9 cellular contexts compared by ENCODE assay signal in the genomic region with DNA sequence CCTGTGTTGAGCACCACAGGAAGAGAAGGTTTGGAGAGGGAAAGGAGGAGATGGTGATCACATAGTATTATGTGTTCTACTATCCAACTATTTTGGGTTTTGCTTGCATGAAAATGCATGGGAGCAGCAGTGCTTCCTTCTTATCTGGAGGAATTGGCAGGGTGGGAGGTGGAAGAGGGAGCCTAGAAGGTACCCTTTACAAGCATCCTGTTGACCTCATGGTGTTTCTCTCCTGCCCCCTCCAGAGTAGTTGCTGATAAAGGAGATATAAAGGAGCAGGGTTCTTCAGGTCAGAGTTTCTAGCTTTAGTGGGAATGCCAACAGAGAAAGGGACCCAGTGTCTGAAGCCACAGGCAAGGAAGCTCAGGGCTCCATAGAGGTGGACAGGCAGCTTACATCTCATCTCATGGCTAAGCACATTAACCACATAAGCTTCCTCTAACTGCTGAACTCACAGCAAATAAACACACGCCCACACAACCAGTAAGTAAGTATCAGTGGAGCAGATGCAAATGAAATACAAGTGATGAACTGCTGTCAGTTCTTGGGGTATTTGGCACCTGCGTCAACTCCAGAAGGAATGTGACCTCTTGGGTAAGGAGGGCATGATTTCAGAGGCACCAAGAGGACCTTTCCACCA.
DNase-seq lines count a peak whose midpoint lies in the region; ATAC-seq, FAIRE-seq and TF ChIP-seq lines count a peak whose summit lies in the region.
"Had no signal": no experiment of that assay in that cellular context is flagged by ENCODE, and none has a peak within 500 bp of the region (broad histone marks: within the 10 kb centered on the region; RNA-seq: fewer than 3 reads in every experiment).

No MANE protein-coding gene starts in this region.

- no peaks in the 10 kb centered on the region for H3K27me3 Mint-ChIP-seq in naive B cell
- H3K27me3 Mint-ChIP-seq: IgD-negative memory B cell had no signal

- CTCF ChIA-PET in PC-9 (lab: Charles Lee), result no interaction called here

- no peaks in the 10 kb centered on the region for H4K20me1 ChIP-seq in PC-9 (ENCODE audit: insufficient read depth)

- H3K4me1 Mint-ChIP-seq in naive B cell, result peaks cover 13 to 47% (median 19%) of the 10 kb centered on the region in 3 donors

- H3K36me3 Mint-ChIP-seq in naive B cell, result peaks cover 0 to 15% of the 10 kb centered on the region in 2 donors

- H3K27ac ChIP-seq in PC-9, result peak overlapping the region; percentile 88

- H3K27ac Mint-ChIP-seq in naive B cell, result peak overlapping the region in 2 of 6 donors; percentile 13 to 57

- peaks cover 7% of the 10 kb centered on the region for H3K9me3 ChIP-seq in PC-9 (ENCODE audit: insufficient read depth, low read depth)

- peaks cover 33% of the 10 kb centered on the region for H3K4me1 ChIP-seq in PC-9 (replicated peaks; ENCODE audit: insufficient read depth)

- peak overlapping the region in 2 of 8 donors; percentile 16 to 56 for H3K4me3 Mint-ChIP-seq in naive B cell

- no peaks in the 10 kb centered on the region for H3K36me3 ChIP-seq in PC-9 (ENCODE audit: low read depth)

- POLR2A ChIA-PET in PC-9 (lab: Charles Lee; ENCODE audit: unreplicated experiment), result interaction anchor here (0.6 to 0.7 kb wide), 2 partner anchors 79 to 1314 kb away, joined by 3 to 6 read pairs; no protein-coding TSS in a partner anchor

- DNase-seq in PC-9 (peak in 1 of 2 experiments; percentile 62), naive B cell (no peak), urothelium cell line (ENCODE audit: low spot score) (no peak), DMS153 treated with DMSO at 0.1 percent for 48 hours (lab: John Stamatoyannopoulos, UW; ENCODE audit: unreplicated experiment) (no peak), HuH-7 (ENCODE audit: low spot score) (no peak), NCI-H2107 treated with DMSO at 0.1 percent for 48 hours (lab: John Stamatoyannopoulos, UW; ENCODE audit: unreplicated experiment) (no peak)

- TF ChIP-seq CTCF in PC-9 (conservative IDR thresholded peaks at IDR 0.05), result no peak

- FAIRE-seq in urothelium cell line (lab: Jason Lieb, UNC), result no peak

- H3K4me3 ChIP-seq in PC-9, result no peak overlapping the region

- H3F3A ChIP-seq in PC-9 (ENCODE audit: insufficient read depth, low read depth), result peaks cover 24% of the 10 kb centered on the region

- no TSS peak for BruUV-seq in PC-9 (replicated peaks; lab: Mats Ljungman, UMichigan)

- peak overlapping the region; percentile 9; the same call in 1 of the 2 replicates for H3K4me2 ChIP-seq in PC-9

- H3K9me3 Mint-ChIP-seq in naive B cell, result peaks cover 0 to 8% (median 0%) of the 10 kb centered on the region in 7 donors

- intact Hi-C loops in PC-9 (cut with micrococcal nuclease; ENCODE audit: unreplicated experiment), result loop anchor here (5.0 kb wide), 3 partner anchors 74 to 476 kb away; a partner anchor contains a TSS

- H3K9me2 ChIP-seq in PC-9 (ENCODE audit: insufficient read depth), result no peaks in the 10 kb centered on the region

- H3K79me2 ChIP-seq in PC-9 (ENCODE audit: low read depth), result no peaks in the 10 kb centered on the region

- no peaks in the 10 kb centered on the region for H3K27me3 ChIP-seq in PC-9 (ENCODE audit: insufficient read depth, low read depth)

- ATAC-seq in GM18861 (IDR thresholded peaks at IDR 0.05; ENCODE audit: unreplicated experiment) (peak; percentile 68), HG02642 (IDR thresholded peaks at IDR 0.05; ENCODE audit: poor library complexity, unreplicated experiment) (peak; percentile 98), naive B cell (ENCODE audit: low read depth in 2 of 2) (peak; percentile 30 to 48)

- no peak overlapping the region for H2AFZ ChIP-seq in PC-9

Comparison
In these comparisons a context has a peak if more than half of its experiments do, and no peak if none do; other contexts are left out.
1. ATAC-seq: peak in every context shown above with its lines; median percentile 98 in HG02642; 68 in GM18861; 39 in naive B cell.